9 cellular contexts compared by ENCODE assay signal in genomic region chr3:128432898-128433629, GRCh38. TPM values are rescaled to one million over a fixed set of nuclear protein-coding genes. Genes with fewer than 3 reads are reported as not detected.
DNase-seq lines count a peak whose midpoint lies in the region; ATAC-seq and TF ChIP-seq lines count a peak whose summit lies in the region.
"Had no signal": no experiment of that assay in that cellular context is flagged by ENCODE, and none has a peak within 500 bp of the region (broad histone marks: within the 10 kb centered on the region; RNA-seq: fewer than 3 reads in every experiment).

No MANE protein-coding gene starts in this region.

- peaks cover 21% of the 10 kb centered on the region for H3K4me1 Mint-ChIP-seq in Caco-2 (ENCODE audit: low read depth, unreplicated experiment)

- H3K9ac ChIP-seq in parathyroid adenoma = peak overlapping the region; percentile 8

- POLR2A ChIA-PET in Caco-2 (lab: Charles Lee) = interaction anchor here (0.6 to 1.1 kb wide), 2 partner anchors 56 to 64 kb away, joined by 3 to 5 read pairs; no protein-coding TSS in a partner anchor

- peak overlapping the region; percentile 48 for H3K27ac ChIP-seq in parathyroid adenoma

- TF ChIP-seq CTCF in Caco-2 (IDR thresholded peaks at IDR 0.05; ENCODE audit: insufficient read depth in 1 of 2, low read depth in 1 of 2, low read length in 1 of 2, severe bottlenecking in 1 of 2, unreplicated experiment in 1 of 2) = no peak
- no peak for TF ChIP-seq CTCF in epithelial cell of proximal tubule (conservative IDR thresholded peaks at IDR 0.05; ENCODE audit: low read depth, low read length)
- no peak for TF ChIP-seq CTCF in parathyroid adenoma (IDR thresholded peaks at IDR 0.05)

- intact Hi-C loops in Caco-2 (cut with micrococcal nuclease; ENCODE audit: unreplicated experiment) = no loop called here

- H2AFZ ChIP-seq in parathyroid adenoma = peak overlapping the region; percentile 93

- no peaks in the 10 kb centered on the region for H3K27me3 Mint-ChIP-seq in Caco-2 (ENCODE audit: insufficient read depth, unreplicated experiment)

- H3K4me1 ChIP-seq in Caco-2 = peaks cover 39% of the 10 kb centered on the region
- peaks cover 22% of the 10 kb centered on the region for H3K4me1 ChIP-seq in parathyroid adenoma

- peak overlapping the region; percentile 48 for H3K27ac Mint-ChIP-seq in Caco-2 (ENCODE audit: unreplicated experiment)

- CTCF ChIA-PET in Caco-2 (lab: Charles Lee) = interaction anchor here (0.5 to 1.8 kb wide), 8 partner anchors 16 to 1809 kb away, joined by 3 to 16 read pairs (median 3); no protein-coding TSS in a partner anchor

- no peaks in the 10 kb centered on the region for H3K79me2 ChIP-seq in parathyroid adenoma

- ATAC-seq in HG03095 (IDR thresholded peaks at IDR 0.05; ENCODE audit: unreplicated experiment) = no peak

- H3K27me3 ChIP-seq in Caco-2 (replicated peaks; ENCODE audit: control insufficient read depth, insufficient read depth, low read length) (no peaks in the 10 kb centered on the region), parathyroid adenoma (ENCODE audit: control insufficient read depth, insufficient read depth, low read length) (no peaks in the 10 kb centered on the region)

- BruUV-seq in Caco-2 (replicated peaks; lab: Mats Ljungman, UMichigan) = no TSS peak

- H3K9me3 ChIP-seq in Caco-2 (no peaks in the 10 kb centered on the region), parathyroid adenoma (ENCODE audit: control insufficient read depth, low read length) (no peaks in the 10 kb centered on the region)

- peaks cover 6% of the 10 kb centered on the region for H3K36me3 Mint-ChIP-seq in Caco-2 (ENCODE audit: insufficient read depth, unreplicated experiment)

- H3K4me3 Mint-ChIP-seq in Caco-2 (ENCODE audit: unreplicated experiment) = peak overlapping the region; percentile 75

- H3K4me3 ChIP-seq in Caco-2 (ENCODE audit: low read depth, low read length) = peak overlapping the region; percentile 39
- peak overlapping the region; percentile 8 for H3K4me3 ChIP-seq in epithelial cell of proximal tubule (ENCODE audit: low read depth, low read length)
- H3K4me3 ChIP-seq in parathyroid adenoma (ENCODE audit: low read depth, low read length) = peak overlapping the region; percentile 60

- H3K9me3 Mint-ChIP-seq in Caco-2 (ENCODE audit: unreplicated experiment) = no peaks in the 10 kb centered on the region

- H3K36me3 ChIP-seq in Caco-2 (ENCODE audit: control insufficient read depth, insufficient read depth, low read length) (no peaks in the 10 kb centered on the region; the same call in 1 of the 2 replicates), parathyroid adenoma (ENCODE audit: control insufficient read depth, insufficient read depth, low read length) (no peaks in the 10 kb centered on the region)

- H3K4me2 ChIP-seq in parathyroid adenoma (ENCODE audit: low read length) = peak overlapping the region; percentile 76

- peak; percentile 60 to 63 for DNase-seq in Caco-2
- peak; percentile 71 for DNase-seq in NCI-H1105 (lab: John Stamatoyannopoulos, UW)
- DNase-seq in epithelial cell of proximal tubule (ENCODE audit: low read depth) = no peak
- DNase-seq in NCI-H2107 treated with DMSO at 0.1 percent for 48 hours (lab: John Stamatoyannopoulos, UW; ENCODE audit: unreplicated experiment) = no peak
- DNase-seq in amygdala (lab: John Stamatoyannopoulos, UW) = no peak
- no peak for DNase-seq in middle frontal gyrus (ENCODE audit: extremely low spot score, low spot score)
- DNase-seq: activated CD4-positive, alpha-beta T cell treated with anti-CD3 and anti-CD28 coated beads, Interleukin-2, amount 50 U/mL, for 48 hours had no signal

RNA-seq across cellular contexts. Expression of gene DNAJB8, which starts 33.6 kb away (rescaled TPM):
- not detected in 2 replicates for total RNA-seq in Caco-2 (2022)
- total RNA-seq in epithelial cell of proximal tubule = not detected in 2 replicates

RNA-seq across cellular contexts. Expression of gene GATA2, which starts 59.9 kb away (rescaled TPM):
- 12.5 and 13.3 TPM in 2 replicates for total RNA-seq in Caco-2 (2022)
- total RNA-seq in epithelial cell of proximal tubule = 1.4 and 4.0 TPM in 2 replicates

Comparison
In these comparisons a context has a peak if more than half of its experiments do, and no peak if none do; other contexts are left out.
1. DNase-seq: peak in Caco-2 (2 of 2) and NCI-H1105 (single experiment); none in epithelial cell of proximal tubule (single experiment), NCI-H2107 treated with DMSO at 0.1 percent for 48 hours (single experiment), amygdala (0 of 56) and middle frontal gyrus (single experiment).
2. H3K4me3 ChIP-seq: peak in every context shown above with its lines; median percentile 60 in parathyroid adenoma; 39 in Caco-2; 8 in epithelial cell of proximal tubule.